In genomic region chr12:46386877-46387629, GRCh38 we compare ENCODE assay signal across 9 cellular contexts. TPM values are rescaled to one million over a fixed set of nuclear protein-coding genes. Genes with fewer than 3 reads are reported as not detected.
DNase-seq lines count a peak whose midpoint lies in the region; ATAC-seq and TF ChIP-seq lines count a peak whose summit lies in the region.
"Had no signal": no experiment of that assay in that cellular context is flagged by ENCODE, and none has a peak within 500 bp of the region (broad histone marks: within the 10 kb centered on the region; RNA-seq: fewer than 3 reads in every experiment).

No MANE protein-coding gene starts in this region.

- CTCF ChIA-PET in activated CD4-positive, alpha-beta T cell treated with anti-CD3 and anti-CD28 coated beads, Interleukin-2, amount 10 ng/mL, durations not matched to agents 7 days and 5 days (lab: Charles Lee) = interaction anchor here (1.0 to 1.5 kb wide), 2 partner anchors 15 to 137 kb away, joined by 3 read pairs; no protein-coding TSS in a partner anchor
- CTCF ChIA-PET in WTC11 (lab: Charles Lee) = interaction anchor here (1.0 kb wide), 1 partner anchor 274 kb away, joined by 4 read pairs; no protein-coding TSS in a partner anchor

- H3K36me3 Mint-ChIP-seq in activated CD4-positive, alpha-beta T cell treated with anti-CD3 and anti-CD28 coated beads, Interleukin-2, amount 10 ng/mL, durations not matched to agents 7 days and 5 days (ENCODE audit: low read depth) = peaks cover 32% of the 10 kb centered on the region
- H3K36me3 Mint-ChIP-seq in WTC11 = peaks cover 14% of the 10 kb centered on the region
- peaks cover 3% of the 10 kb centered on the region for H3K36me3 Mint-ChIP-seq in type B pancreatic cell

- ATAC-seq in HG03442 (IDR thresholded peaks at IDR 0.05; ENCODE audit: unreplicated experiment) (peak; percentile 17), WTC11 (no peak), HG03565 (IDR thresholded peaks at IDR 0.05; ENCODE audit: unreplicated experiment) (no peak)

- POLR2A ChIA-PET in activated CD4-positive, alpha-beta T cell treated with anti-CD3 and anti-CD28 coated beads, Interleukin-2, amount 10 ng/mL, durations not matched to agents 7 days and 5 days (lab: Charles Lee) = no interaction called here
- POLR2A ChIA-PET in WTC11 (lab: Charles Lee) = no interaction called here

- no peaks in the 10 kb centered on the region for H3K9me3 Mint-ChIP-seq in activated CD4-positive, alpha-beta T cell treated with anti-CD3 and anti-CD28 coated beads, Interleukin-2, amount 10 ng/mL, durations not matched to agents 7 days and 5 days
- no peaks in the 10 kb centered on the region for H3K9me3 Mint-ChIP-seq in WTC11
- H3K9me3 Mint-ChIP-seq in type B pancreatic cell = peaks cover 4% of the 10 kb centered on the region
- H3K9me3 Mint-ChIP-seq: central memory CD8-positive, alpha-beta T cell had no signal

- H3K27me3 Mint-ChIP-seq in activated CD4-positive, alpha-beta T cell treated with anti-CD3 and anti-CD28 coated beads, Interleukin-2, amount 10 ng/mL, durations not matched to agents 7 days and 5 days = no peaks in the 10 kb centered on the region
- H3K27me3 Mint-ChIP-seq in WTC11 (ENCODE audit: low read depth) (no peaks in the 10 kb centered on the region), type B pancreatic cell (no peaks in the 10 kb centered on the region)
- H3K27me3 Mint-ChIP-seq: central memory CD8-positive, alpha-beta T cell had no signal

- DNase-seq in activated CD4-positive, alpha-beta T cell treated with anti-CD3 and anti-CD28 coated beads, Interleukin-2, amount 10 ng/mL, durations not matched to agents 7 days and 5 days = no peak
- DNase-seq in activated CD4-positive, alpha-beta T cell treated with anti-CD3 and anti-CD28 coated beads, Interleukin-2, amount 50 U/mL, for 1 hour = no peak
- no peak for DNase-seq in WTC11 (ENCODE audit: low spot score)
- peak; percentile 28 for DNase-seq in iPS-NIHi11 (ENCODE audit: low spot score)
- DNase-seq in type B pancreatic cell (ENCODE audit: extremely low spot score, unreplicated experiment) = no peak
- DNase-seq in NCI-H2029 (lab: John Stamatoyannopoulos, UW) = no peak

- peak overlapping the region; percentile 31 for H3K27ac Mint-ChIP-seq in activated CD4-positive, alpha-beta T cell treated with anti-CD3 and anti-CD28 coated beads, Interleukin-2, amount 10 ng/mL, durations not matched to agents 7 days and 5 days
- peak overlapping the region; percentile 98 for H3K27ac Mint-ChIP-seq in WTC11
- H3K27ac Mint-ChIP-seq in type B pancreatic cell = peak overlapping the region; percentile 20

- peak overlapping the region; percentile 3 for H3K4me3 Mint-ChIP-seq in activated CD4-positive, alpha-beta T cell treated with anti-CD3 and anti-CD28 coated beads, Interleukin-2, amount 10 ng/mL, durations not matched to agents 7 days and 5 days
- peak overlapping the region; percentile 47 for H3K4me3 Mint-ChIP-seq in WTC11
- H3K4me3 Mint-ChIP-seq in type B pancreatic cell = peak overlapping the region; percentile 41
- H3K4me3 Mint-ChIP-seq: central memory CD8-positive, alpha-beta T cell had no signal

- H3K4me1 Mint-ChIP-seq in activated CD4-positive, alpha-beta T cell treated with anti-CD3 and anti-CD28 coated beads, Interleukin-2, amount 10 ng/mL, durations not matched to agents 7 days and 5 days = peaks cover 68% of the 10 kb centered on the region
- peaks cover 82% of the 10 kb centered on the region for H3K4me1 Mint-ChIP-seq in WTC11
- H3K4me1 Mint-ChIP-seq in type B pancreatic cell (ENCODE audit: unreplicated experiment) = peaks cover 49% of the 10 kb centered on the region

- TF ChIP-seq CTCF in WTC11 (IDR thresholded peaks at IDR 0.05) = no peak
- no peak for TF ChIP-seq CTCF in type B pancreatic cell (conservative IDR thresholded peaks at IDR 0.05)

TF ChIP-seq in WTC11, 78 proteins besides CTCF, POLR2A, EP300 and RAD21:
- TF ChIP-seq ELF4 (CRISPR knock-in tag; IDR thresholded peaks at IDR 0.05; ENCODE audit: low read depth) = no peak
- TF ChIP-seq ETV6 (CRISPR knock-in tag; IDR thresholded peaks at IDR 0.05) = peak; percentile 41; the same call in 1 of the 2 replicates

RNA-seq across cellular contexts. Expression of gene SLC38A2, which starts 14.5 kb away (rescaled TPM):
- total RNA-seq in activated CD4-positive, alpha-beta T cell treated with anti-CD3 and anti-CD28 coated beads, Interleukin-2, amount 10 ng/mL, durations not matched to agents 7 days and 5 days = 100 to 1,000 TPM; 216 to 283 TPM
- 295 to 381 TPM (median 309 TPM) in 3 replicates for total RNA-seq in WTC11 (2021)
- 204 and 217 TPM in 2 replicates for total RNA-seq in type B pancreatic cell (ENCODE audit: low replicate concordance)

Comparison
In these comparisons a context has a peak if more than half of its experiments do, and no peak if none do; other contexts are left out.
1. H3K27ac Mint-ChIP-seq: peak in every context shown above with its lines; median percentile 98 in WTC11; 31 in activated CD4-positive, alpha-beta T cell treated with anti-CD3 and anti-CD28 coated beads, Interleukin-2, amount 10 ng/mL, durations not matched to agents 7 days and 5 days; 20 in type B pancreatic cell.